In genomic region chr1:216221260-216221700, GRCh38 we compare ENCODE assay signal across 8 cellular contexts.
DNase-seq lines count a peak whose midpoint lies in the region; ATAC-seq, FAIRE-seq and TF ChIP-seq lines count a peak whose summit lies in the region.

No MANE protein-coding gene starts in this region.

- peak overlapping the region; percentile 37 for H3K4me3 ChIP-seq in SJSA1
- peak overlapping the region; percentile 42 for H3K4me3 ChIP-seq in lower lobe of right lung
- peak overlapping the region; percentile 40 for H3K4me3 ChIP-seq in thymus (ENCODE audit: low read length)

- no peaks in the 10 kb centered on the region for H3K4me1 ChIP-seq in SJSA1 (replicated peaks)
- H3K4me1 ChIP-seq in lower lobe of right lung = no peaks in the 10 kb centered on the region
- no peaks in the 10 kb centered on the region for H3K4me1 ChIP-seq in thymus (ENCODE audit: control insufficient read depth, insufficient read depth, low read length)

- in situ Hi-C loops in ACHN (cut with HindIII; ENCODE audit: low pct_ligation_motif_present, low pct_unique_long_range_greater_than_20kb, low sequenced_read_pairs) = no loop called here

- FAIRE-seq in GM12892 (lab: Jason Lieb, UNC) = peak; percentile 9

- H3K27ac ChIP-seq in SJSA1 (no peak overlapping the region), lower lobe of right lung (no peak overlapping the region), thymus (ENCODE audit: low read depth) (no peak overlapping the region)

- intact Hi-C loops in lower lobe of right lung (cut with DNase I) = no loop called here

- WGBS in thymus = 6% methylated on average over 6 of the region's 6 CpGs

- TF ChIP-seq CTCF in lower lobe of right lung (IDR thresholded peaks at IDR 0.05) = peak; percentile 61

- DNase-seq in ACHN (peak; percentile 84), GM12892 (ENCODE audit: insufficient read length) (no peak), NCI-H1048 (lab: John Stamatoyannopoulos, UW) (peak; percentile 87), SJSA1 (ENCODE audit: low read depth in 1 of 2, low spot score in 2 of 2) (peak in 1 of 2 experiments; percentile 57), ecto neural progenitor cell (ENCODE audit: low spot score) (peak; percentile 51), lower lobe of right lung (no peak)

- peak; percentile 99 for ATAC-seq in HG02763 (IDR thresholded peaks at IDR 0.05; ENCODE audit: unreplicated experiment)
- ATAC-seq in lower lobe of right lung = peak; percentile 70 to 80

- no peak for TF ChIP-seq POLR2A in GM12892 (IDR thresholded peaks at IDR 0.05; ENCODE audit: low read depth, low read length)

- no peaks in the 10 kb centered on the region for H3K9me3 ChIP-seq in SJSA1 (replicated peaks)
- no peaks in the 10 kb centered on the region for H3K9me3 ChIP-seq in lower lobe of right lung
- no peaks in the 10 kb centered on the region for H3K9me3 ChIP-seq in thymus (ENCODE audit: control insufficient read depth)

- H3K27me3 ChIP-seq in SJSA1 (replicated peaks) = no peaks in the 10 kb centered on the region
- H3K27me3 ChIP-seq in lower lobe of right lung (ENCODE audit: low read depth) = no peaks in the 10 kb centered on the region
- H3K27me3 ChIP-seq in thymus (ENCODE audit: control insufficient read depth, insufficient read depth) = no peaks in the 10 kb centered on the region

- no peaks in the 10 kb centered on the region for H3K36me3 ChIP-seq in SJSA1
- H3K36me3 ChIP-seq in lower lobe of right lung = no peaks in the 10 kb centered on the region
- H3K36me3 ChIP-seq in thymus (ENCODE audit: control insufficient read depth, insufficient read depth) = no peaks in the 10 kb centered on the region

Comparison
In these comparisons a context has a peak if more than half of its experiments do, and no peak if none do; other contexts are left out.
1. DNase-seq: peak in ACHN (single experiment), NCI-H1048 (single experiment) and ecto neural progenitor cell (single experiment); none in GM12892 (single experiment) and lower lobe of right lung (single experiment).
2. Peak in every context shown above with its lines, with median percentiles within 50 percentile points of each other: H3K4me3 ChIP-seq.